ENCODE assay signal across 13 cellular contexts in genomic region chr10:61793760-61794713, GRCh38.
A peak's percentile ranks its signal among the peaks of the same experiment; 100 is the strongest.
DNase-seq lines count a peak whose midpoint lies in the region; ATAC-seq, FAIRE-seq and TF ChIP-seq lines count a peak whose summit lies in the region.
"Had no signal": no experiment of that assay in that cellular context is flagged by ENCODE, and none has a peak within 500 bp of the region (broad histone marks: within the 10 kb centered on the region; RNA-seq: fewer than 3 reads in every experiment).

No MANE protein-coding gene starts in this region.

- 65% methylated on average over 5 of the region's 5 CpGs for WGBS in K562 (ENCODE audit: insufficient coverage, low coverage, missing lambda C conversion rate)

- no peak overlapping the region for H3K4me3 Mint-ChIP-seq in activated T-helper 1 cell treated with anti-CD3 and anti-CD28 coated beads, Interleukin-12 subunit alpha, Interleukin-12 subunit beta, Interleukin-2, Interleukin-4 antibody, amounts not matched to agents 30 ng/mL and 10 ng/mL and 1 ng/mL, durations not matched to agents 14 hours and 24 hours and 36 hours
- H3K4me3 Mint-ChIP-seq in progenitor cell of endocrine pancreas (ENCODE audit: low read depth) = no peak overlapping the region

- TF ChIP-seq CTCF in K562 (IDR thresholded peaks at IDR 0.05 in 2 of 3, conservative IDR thresholded peaks at IDR 0.05 in 1 of 3; ENCODE audit: insufficient read depth in 2 of 3, low read depth in 1 of 3, low read length in 3 of 3) (no peak), progenitor cell of endocrine pancreas (IDR thresholded peaks at IDR 0.05; ENCODE audit: unreplicated experiment) (no peak)

- in situ Hi-C loops in K562 (cut with MboI) = no loop called here

- no peak overlapping the region for H3K27ac Mint-ChIP-seq in activated T-helper 1 cell treated with anti-CD3 and anti-CD28 coated beads, Interleukin-12 subunit alpha, Interleukin-12 subunit beta, Interleukin-2, Interleukin-4 antibody, amounts not matched to agents 30 ng/mL and 10 ng/mL and 1 ng/mL, durations not matched to agents 14 hours and 24 hours and 36 hours
- H3K27ac Mint-ChIP-seq in progenitor cell of endocrine pancreas = no peak overlapping the region

- H3K9me3 ChIP-seq in K562 (replicated peaks; ENCODE audit: control insufficient read depth, insufficient read depth, low read depth, low read length) = no peaks in the 10 kb centered on the region

- H3K4me3 ChIP-seq in K562 = no peak overlapping the region
- H3K4me3 ChIP-seq: PC-9 had no signal

- H3K9me1 ChIP-seq in K562 (ENCODE audit: control insufficient read depth, insufficient read depth, low read length) = no peaks in the 10 kb centered on the region

- no peak for TF ChIP-seq RAD21 in K562 (CRISPR knock-in tag; conservative IDR thresholded peaks at IDR 0.05 in 1 of 2, IDR thresholded peaks at IDR 0.05 in 1 of 2)

- no peaks in the 10 kb centered on the region for H3K36me3 ChIP-seq in K562 (ENCODE audit: control insufficient read depth, insufficient read depth, low read length)

- no peak overlapping the region for H3K4me2 ChIP-seq in K562 (ENCODE audit: insufficient read depth, low read length)
- H3K4me2 ChIP-seq: PC-9 had no signal

- ATAC-seq in K562 (no peak), HG02970 (IDR thresholded peaks at IDR 0.05; ENCODE audit: low FRiP score, unreplicated experiment) (no peak), left colon (no peak)

- H3K27me3 Mint-ChIP-seq in activated T-helper 1 cell treated with anti-CD3 and anti-CD28 coated beads, Interleukin-12 subunit alpha, Interleukin-12 subunit beta, Interleukin-2, Interleukin-4 antibody, amounts not matched to agents 30 ng/mL and 10 ng/mL and 1 ng/mL, durations not matched to agents 14 hours and 24 hours and 36 hours (ENCODE audit: insufficient read depth) = peaks cover 3% of the 10 kb centered on the region
- no peaks in the 10 kb centered on the region for H3K27me3 Mint-ChIP-seq in progenitor cell of endocrine pancreas

- POLR2A ChIA-PET in K562 (lab: Yijun Ruan, JAX) = interaction anchor here (1.2 kb wide), 1 partner anchor 28 kb away, joined by 5 read pairs; no protein-coding TSS in a partner anchor

- peak overlapping the region in 1 of 2 experiments; percentile 40; a peak in 1 of 4 replicates for H3K9ac ChIP-seq in K562 (ENCODE audit: insufficient read depth in 1 of 2, low read depth in 2 of 2, low read length in 2 of 2)
- H3K9ac ChIP-seq: parathyroid adenoma had no signal

- no peaks in the 10 kb centered on the region; a peak in 1 of 5 replicates for H3K27me3 ChIP-seq in K562 (ENCODE audit: control insufficient read depth in 2 of 2, insufficient read depth in 2 of 2, low read length in 2 of 2)

- H4K20me1 ChIP-seq in K562 (replicated peaks; ENCODE audit: control insufficient read depth, insufficient read depth, low read length) = no peaks in the 10 kb centered on the region

- DNase-seq in Daoy (ENCODE audit: low read depth) (peak; percentile 65), NCI-H2029 (lab: John Stamatoyannopoulos, UW) (peak; percentile 75), K562 (ENCODE audit: extremely low read depth in 1 of 4, low spot score in 3 of 4) (no peak), non-pigmented ciliary epithelial cell (ENCODE audit: low read depth) (peak; percentile 40), progenitor cell of endocrine pancreas (ENCODE audit: low spot score, unreplicated experiment) (no peak), left colon (no peak)
- no peak for DNase-seq in activated T-helper 1 cell treated with anti-CD3 and anti-CD28 coated beads, Interleukin-12 subunit alpha, Interleukin-12 subunit beta, Interleukin-2, Interleukin-4 antibody, amounts not matched to agents 30 ng/mL and 10 ng/mL and 1 ng/mL, durations not matched to agents 14 hours and 24 hours and 36 hours (ENCODE audit: low spot score)
- DNase-seq: activated gamma-delta T cell, PC-9 had no signal

- no peaks in the 10 kb centered on the region for H3K79me2 ChIP-seq in K562 (ENCODE audit: control insufficient read depth, insufficient read depth, low read length)
- H3K79me2 ChIP-seq: parathyroid adenoma had no signal

- TF ChIP-seq POLR2A in K562 (conservative IDR thresholded peaks at IDR 0.05) = no peak

- no peak overlapping the region for H3K27ac ChIP-seq in K562 (ENCODE audit: extremely low read depth, low read depth, low read length)
- H3K27ac ChIP-seq: parathyroid adenoma, PC-9 had no signal

- CTCF ChIA-PET in K562 (lab: Yijun Ruan, JAX; ENCODE audit: low intra/inter-chr PET ratio) = no interaction called here

- no peaks in the 10 kb centered on the region for H3K4me1 Mint-ChIP-seq in activated T-helper 1 cell treated with anti-CD3 and anti-CD28 coated beads, Interleukin-12 subunit alpha, Interleukin-12 subunit beta, Interleukin-2, Interleukin-4 antibody, amounts not matched to agents 30 ng/mL and 10 ng/mL and 1 ng/mL, durations not matched to agents 14 hours and 24 hours and 36 hours (ENCODE audit: low read depth)
- peaks cover 9% of the 10 kb centered on the region for H3K4me1 Mint-ChIP-seq in progenitor cell of endocrine pancreas (ENCODE audit: low read depth)

- peaks cover 0 to 21% of the 10 kb centered on the region in 2 experiments; a peak in 4 of 5 replicates for H3K4me1 ChIP-seq in K562 (replicated peaks in 1 of 2; ENCODE audit: control insufficient read depth in 2 of 2, insufficient read depth in 2 of 2, low read length in 2 of 2)
- H3K4me1 ChIP-seq: parathyroid adenoma had no signal

- no peaks in the 10 kb centered on the region for H3K36me3 Mint-ChIP-seq in activated T-helper 1 cell treated with anti-CD3 and anti-CD28 coated beads, Interleukin-12 subunit alpha, Interleukin-12 subunit beta, Interleukin-2, Interleukin-4 antibody, amounts not matched to agents 30 ng/mL and 10 ng/mL and 1 ng/mL, durations not matched to agents 14 hours and 24 hours and 36 hours (ENCODE audit: low read depth)
- no peaks in the 10 kb centered on the region for H3K36me3 Mint-ChIP-seq in progenitor cell of endocrine pancreas (ENCODE audit: insufficient read depth)

- H3K9me3 Mint-ChIP-seq in activated T-helper 1 cell treated with anti-CD3 and anti-CD28 coated beads, Interleukin-12 subunit alpha, Interleukin-12 subunit beta, Interleukin-2, Interleukin-4 antibody, amounts not matched to agents 30 ng/mL and 10 ng/mL and 1 ng/mL, durations not matched to agents 14 hours and 24 hours and 36 hours = no peaks in the 10 kb centered on the region
- H3K9me3 Mint-ChIP-seq in progenitor cell of endocrine pancreas (ENCODE audit: low read depth) = no peaks in the 10 kb centered on the region

- intact Hi-C loops in K562 (cut with micrococcal nuclease) = no loop called here
- intact Hi-C loops in activated T-helper 1 cell treated with anti-CD3 and anti-CD28 coated beads, Interleukin-12 subunit alpha, Interleukin-12 subunit beta, Interleukin-2, Interleukin-4 antibody, amounts not matched to agents 30 ng/mL and 10 ng/mL and 1 ng/mL, durations not matched to agents 14 hours and 24 hours and 36 hours (cut with micrococcal nuclease) = no loop called here
- intact Hi-C loops in left colon (cut with DNase I, micrococcal nuclease) = no loop called here

- H2AFZ ChIP-seq in K562 (ENCODE audit: low read depth, low read length) = peak overlapping the region; percentile 92; the same call in 1 of the 2 replicates
- H2AFZ ChIP-seq: parathyroid adenoma, PC-9 had no signal

- no TSS peak for BruUV-seq in K562 (replicated peaks; lab: Mats Ljungman, UMichigan)

- FAIRE-seq in K562 (lab: Jason Lieb, UNC) = no peak
- FAIRE-seq: G401.6, urothelium cell line had no signal

- no peak for TF ChIP-seq EP300 in K562 (IDR thresholded peaks at IDR 0.05; ENCODE audit: low read length)

TF ChIP-seq in K562, 482 proteins besides CTCF, POLR2A, EP300 and RAD21:
- TF ChIP-seq RBBP5 (IDR thresholded peaks at IDR 0.05; ENCODE audit: borderline replicate concordance, insufficient read depth, low read length, poor library complexity, severe bottlenecking) (no peak), FOXA3 (CRISPR knock-in tag; conservative IDR thresholded peaks at IDR 0.05 in 1 of 2, IDR thresholded peaks at IDR 0.05 in 1 of 2) (peak in 1 of 2 experiments; percentile 75; a peak in 2 of 4 replicates), BDP1 (IDR thresholded peaks at IDR 0.05; ENCODE audit: insufficient read depth, insufficient read length) (no peak), HIVEP1 (CRISPR knock-in tag; IDR thresholded peaks at IDR 0.05) (no peak), HINFP (tag; conservative IDR thresholded peaks at IDR 0.05; ENCODE audit: low read depth) (no peak), PURB (CRISPR knock-in tag; IDR thresholded peaks at IDR 0.05; ENCODE audit: low read depth) (no peak), ZKSCAN8 (CRISPR knock-in tag; IDR thresholded peaks at IDR 0.05) (no peak), SMAD1 (IDR thresholded peaks at IDR 0.05; ENCODE audit: low read depth, low read length, partially characterized antibody) (no peak), ZNF165 (CRISPR knock-in tag; IDR thresholded peaks at IDR 0.05; ENCODE audit: borderline replicate concordance) (no peak), RFX1 (IDR thresholded peaks at IDR 0.05) (peak; percentile 62), SOX6 (IDR thresholded peaks at IDR 0.05) (peak; percentile 42; the same call in 1 of the 2 replicates), E2F3 (CRISPR knock-in tag; IDR thresholded peaks at IDR 0.05) (no peak), BHLHE40 (IDR thresholded peaks at IDR 0.05; ENCODE audit: low read length) (no peak)
TF ChIP-seq in K562: peak in this region for 3.

Comparison
In these comparisons a context has a peak if more than half of its experiments do, and no peak if none do; other contexts are left out.
1. DNase-seq: peak in Daoy (single experiment), NCI-H2029 (single experiment) and non-pigmented ciliary epithelial cell (single experiment); none in K562 (0 of 4), activated T-helper 1 cell treated with anti-CD3 and anti-CD28 coated beads, Interleukin-12 subunit alpha, Interleukin-12 subunit beta, Interleukin-2, Interleukin-4 antibody, amounts not matched to agents 30 ng/mL and 10 ng/mL and 1 ng/mL, durations not matched to agents 14 hours and 24 hours and 36 hours (single experiment), progenitor cell of endocrine pancreas (single experiment) and left colon (0 of 2).